8 cellular contexts compared by ENCODE assay signal in genomic region chr9:19464764-19465570, GRCh38. TPM values are rescaled to one million over a fixed set of nuclear protein-coding genes. Genes with fewer than 3 reads are reported as not detected.
DNase-seq lines count a peak whose midpoint lies in the region; TF ChIP-seq lines count a peak whose summit lies in the region.

No MANE protein-coding gene starts in this region.

- TF ChIP-seq CTCF in H9 (conservative IDR thresholded peaks at IDR 0.05) (peak; percentile 90), Loucy (conservative IDR thresholded peaks at IDR 0.05; ENCODE audit: low read length) (peak; percentile 79), WERI-Rb-1 (IDR thresholded peaks at IDR 0.05; ENCODE audit: low read depth, low read length) (peak; percentile 81), mammary epithelial cell (conservative IDR thresholded peaks at IDR 0.05 in 1 of 2, IDR thresholded peaks at IDR 0.05 in 1 of 2; ENCODE audit: extremely low read depth in 1 of 2, insufficient read depth in 1 of 2, low read depth in 1 of 2, low read length in 2 of 2) (peak; percentile 49 to 65)

- peak; percentile 35 for DNase-seq in GM04504 (ENCODE audit: low read depth)
- peak; percentile 86 for DNase-seq in H9
- DNase-seq in WERI-Rb-1: peak; percentile 81
- DNase-seq in mammary epithelial cell: peak; percentile 63
- DNase-seq in islet precursor cell: peak; percentile 89
- peak; percentile 27 to 57 for DNase-seq in stimulated activated CD4-positive, alpha-beta T cell treated with anti-CD3 and anti-CD28 coated beads, Interleukin-12 subunit alpha, Interleukin-12 subunit beta, amount 100 ng/mL, for 24 hours (ENCODE audit: low read depth in 2 of 2)
- no peak for DNase-seq in SJCRH30

- no peak overlapping the region for H2BK5ac ChIP-seq in H9 (ENCODE audit: insufficient read length, low read length)

- H3K9ac ChIP-seq in H9 (ENCODE audit: extremely low read depth, insufficient read length, low read length): peak overlapping the region; percentile 10
- peak overlapping the region; percentile 26 for H3K9ac ChIP-seq in Loucy (ENCODE audit: low read depth, low read length, poor library complexity, severe bottlenecking)
- H3K9ac ChIP-seq in mammary epithelial cell (ENCODE audit: insufficient read depth, low read length): no peak overlapping the region

- no peaks in the 10 kb centered on the region for H3K79me1 ChIP-seq in H9 (ENCODE audit: insufficient read depth, low read depth, low read length, poor library complexity, severe bottlenecking)

- CTCF ChIA-PET in mammary epithelial cell (lab: Charles Lee; ENCODE audit: low non-redundant PET): interaction anchor here (0.5 to 1.3 kb wide), 25 partner anchors 8 to 1629 kb away, joined by 3 to 17 read pairs (median 4); partner anchors contain the start of gene RPS6

- intact Hi-C loops in mammary epithelial cell (cut with micrococcal nuclease): no loop called here

- peaks cover 6% of the 10 kb centered on the region in 2 experiments; a peak in 4 of 5 replicates for H3K9me3 Mint-ChIP-seq in H9

- H2BK15ac ChIP-seq in H9 (ENCODE audit: low read depth, low read length): no peak overlapping the region; the same call in 1 of the 2 replicates

- no peak overlapping the region for H3K27ac Mint-ChIP-seq in H9

- WGBS in H9 (ENCODE audit: extremely low coverage, insufficient read length, low lambda C conversion rate): no CpG with 5 or more reads among the region's 49 CpGs
- WGBS in mammary epithelial cell (ENCODE audit: low coverage, missing lambda C conversion rate): 47% methylated on average over 13 of the region's 49 CpGs

- no peak overlapping the region for H3K4ac ChIP-seq in H9 (ENCODE audit: low read depth, low read length)

- H3K56ac ChIP-seq in H9 (ENCODE audit: insufficient read length, low read depth, low read length): no peak overlapping the region

- no peak overlapping the region for H3K18ac ChIP-seq in H9 (ENCODE audit: insufficient read length, low read depth, low read length)

- H2AK5ac ChIP-seq in H9 (ENCODE audit: insufficient read length, low read length): no peak overlapping the region

- no peak overlapping the region for H3K27ac ChIP-seq in H9 (ENCODE audit: insufficient read length, low read depth, low read length)
- no peak overlapping the region for H3K27ac ChIP-seq in WERI-Rb-1
- H3K27ac ChIP-seq in mammary epithelial cell (ENCODE audit: insufficient read depth, low read depth, low read length): no peak overlapping the region
- H3K27ac ChIP-seq in SJCRH30: no peak overlapping the region

- H3K4me1 ChIP-seq in H9 (ENCODE audit: insufficient read depth, low read length) (no peaks in the 10 kb centered on the region; the same call in 1 of the 2 replicates), Loucy (ENCODE audit: insufficient read depth, low read length, poor library complexity, severe bottlenecking) (no peaks in the 10 kb centered on the region), mammary epithelial cell (ENCODE audit: insufficient read depth, low read length) (peaks cover 4% of the 10 kb centered on the region), SJCRH30 (no peaks in the 10 kb centered on the region; the same call in 1 of the 2 replicates)

- no peaks in the 10 kb centered on the region for H3K36me3 ChIP-seq in Loucy (ENCODE audit: insufficient read depth, low read length)
- no peaks in the 10 kb centered on the region for H3K36me3 ChIP-seq in WERI-Rb-1
- H3K36me3 ChIP-seq in mammary epithelial cell (ENCODE audit: insufficient read depth, low read length): no peaks in the 10 kb centered on the region
- no peaks in the 10 kb centered on the region for H3K36me3 ChIP-seq in SJCRH30

- no TSS peak for BruUV-seq in mammary epithelial cell (replicated peaks; lab: Mats Ljungman, UMichigan)

- H2BK120ac ChIP-seq in H9 (ENCODE audit: low read depth, low read length, poor library complexity, severe bottlenecking): no peak overlapping the region

- no peaks in the 10 kb centered on the region for H3F3A ChIP-seq in Loucy (ENCODE audit: low read depth)

- peak overlapping the region; percentile 55; the same call in 1 of the 2 replicates for H3K14ac ChIP-seq in H9 (ENCODE audit: insufficient read depth, low read length)

- H3K23me2 ChIP-seq in H9 (ENCODE audit: insufficient read length, low read depth, low read length, poor library complexity, severe bottlenecking): peaks cover 3% of the 10 kb centered on the region

- H3K27me3 ChIP-seq in H9 (ENCODE audit: insufficient read depth, low read length): no peaks in the 10 kb centered on the region
- H3K27me3 ChIP-seq in Loucy (ENCODE audit: insufficient read depth, low read length, poor library complexity, severe bottlenecking): no peaks in the 10 kb centered on the region
- H3K27me3 ChIP-seq in WERI-Rb-1 (ENCODE audit: insufficient read depth, low read depth, severe bottlenecking): no peaks in the 10 kb centered on the region
- H3K27me3 ChIP-seq in mammary epithelial cell (ENCODE audit: insufficient read depth, low read length): no peaks in the 10 kb centered on the region
- H3K27me3 ChIP-seq in SJCRH30: no peaks in the 10 kb centered on the region

- no peak overlapping the region for H4K91ac ChIP-seq in H9 (ENCODE audit: insufficient read length, low read depth, low read length)

- in situ Hi-C loops in mammary epithelial cell (cut with MboI; ENCODE audit: low sequenced_read_pairs in 2 of 2): no loop called here

- peaks cover 0 to 4% (median 0%) of the 10 kb centered on the region in 3 experiments; a peak in 2 of 7 replicates for H3K36me3 Mint-ChIP-seq in H9 (ENCODE audit: insufficient read depth in 1 of 3, low read depth in 3 of 3)

- H3K9me3 ChIP-seq in H9 (ENCODE audit: control insufficient read depth, low read depth, low read length) (no peaks in the 10 kb centered on the region), Loucy (ENCODE audit: insufficient read depth, low read depth, low read length) (no peaks in the 10 kb centered on the region), WERI-Rb-1 (ENCODE audit: severe bottlenecking) (no peaks in the 10 kb centered on the region), mammary epithelial cell (replicated peaks; ENCODE audit: insufficient read depth, low read length) (no peaks in the 10 kb centered on the region), SJCRH30 (replicated peaks) (no peaks in the 10 kb centered on the region)

- H3K23ac ChIP-seq in H9 (ENCODE audit: insufficient read length, low read depth, low read length): no peak overlapping the region

- H4K20me1 ChIP-seq in H9 (ENCODE audit: control insufficient read depth, insufficient read depth, insufficient read length) (no peaks in the 10 kb centered on the region), Loucy (ENCODE audit: insufficient read depth, low read length, poor library complexity, severe bottlenecking) (no peaks in the 10 kb centered on the region), mammary epithelial cell (ENCODE audit: insufficient read depth, low read length) (no peaks in the 10 kb centered on the region)

- peak overlapping the region; percentile 71 for H3K4me3 ChIP-seq in Loucy (ENCODE audit: low read length, poor library complexity, severe bottlenecking)
- peak overlapping the region; percentile 20 for H3K4me3 ChIP-seq in WERI-Rb-1 (ENCODE audit: low read depth, low read length)
- H3K4me3 ChIP-seq in mammary epithelial cell (replicated peaks in 1 of 3; ENCODE audit: insufficient read depth in 1 of 3, low read depth in 2 of 3, low read length in 3 of 3): peak overlapping the region; percentile 10 to 43 (median 40)
- no peak overlapping the region for H3K4me3 ChIP-seq in SJCRH30

- H3K4me1 Mint-ChIP-seq in H9: peaks cover 9% of the 10 kb centered on the region in 2 experiments

- peak overlapping the region; percentile 80 for H4K8ac ChIP-seq in H9 (replicated peaks; ENCODE audit: insufficient read length, low read depth, low read length)

- H4K5ac ChIP-seq in H9 (ENCODE audit: insufficient read length, low read depth, low read length): no peak overlapping the region

- peak overlapping the region; percentile 73 to 83 for H3K4me3 Mint-ChIP-seq in H9

- H2BK20ac ChIP-seq in H9 (ENCODE audit: low read depth, low read length, poor library complexity, severe bottlenecking): peak overlapping the region; percentile 28

- dilution Hi-C loops in mammary epithelial cell (cut with HindIII; ENCODE audit: low sequenced_read_pairs): no loop called here

- H3K27me3 Mint-ChIP-seq in H9 (ENCODE audit: low read depth): peaks cover 6% of the 10 kb centered on the region

- H3K4me2 ChIP-seq in H9 (ENCODE audit: insufficient read depth, insufficient read length, low read length) (peak overlapping the region; percentile 72), Loucy (ENCODE audit: low read depth, low read length, poor library complexity, severe bottlenecking) (peak overlapping the region; percentile 60), mammary epithelial cell (ENCODE audit: insufficient read depth, low read depth, low read length) (peak overlapping the region; percentile 71)

- no peaks in the 10 kb centered on the region for H3K9me2 ChIP-seq in Loucy (replicated peaks; ENCODE audit: low read depth, low read length)

- H3K79me2 ChIP-seq in H9 (ENCODE audit: insufficient read depth, low read length): no peaks in the 10 kb centered on the region
- no peaks in the 10 kb centered on the region for H3K79me2 ChIP-seq in Loucy (ENCODE audit: insufficient read depth, low read length)
- H3K79me2 ChIP-seq in mammary epithelial cell (ENCODE audit: insufficient read depth, low read length): no peaks in the 10 kb centered on the region

- H3T11ph ChIP-seq in H9 (ENCODE audit: low read length): no peak overlapping the region

- H2BK12ac ChIP-seq in H9 (ENCODE audit: insufficient read length, low read depth, low read length): no peak overlapping the region

- H2AFZ ChIP-seq in H9 (ENCODE audit: low read length) (peak overlapping the region; percentile 91), Loucy (ENCODE audit: low read length) (peak overlapping the region; percentile 63), mammary epithelial cell (ENCODE audit: low read depth, low read length) (peak overlapping the region; percentile 95)

RNA-seq across cellular contexts. Expression of gene ACER2, which starts 56.2 kb away (rescaled TPM):
- 8.9 and 9.6 TPM in 2 replicates for total RNA-seq in H9 (2021)
- total RNA-seq in mammary epithelial cell: 10 to 100 TPM in 1 of 2 donors, 1 to 10 TPM in 1; 9.1 to 38.3 TPM
- polyA plus RNA-seq in mammary epithelial cell: 11.8 TPM
- polyA minus RNA-seq in mammary epithelial cell: 34.2 TPM
- total RNA-seq in SJCRH30 (2014; rRNA removed; shearing (Covaris generic)): 0.43 and 0.58 TPM in 2 replicates

Comparison
In these comparisons a context has a peak if more than half of its experiments do, and no peak if none do; other contexts are left out.
1. DNase-seq: peak in GM04504 (single experiment), H9 (single experiment), WERI-Rb-1 (single experiment), mammary epithelial cell (single experiment), islet precursor cell (single experiment) and stimulated activated CD4-positive, alpha-beta T cell treated with anti-CD3 and anti-CD28 coated beads, Interleukin-12 subunit alpha, Interleukin-12 subunit beta, amount 100 ng/mL, for 24 hours (2 of 2); none in SJCRH30 (0 of 2).
2. Peak in every context shown above with its lines, with median percentiles within 50 percentile points of each other: H2AFZ ChIP-seq, H3K4me2 ChIP-seq and CTCF ChIP-seq.